ENCODE assay signal across 23 cellular contexts in the genomic region with DNA sequence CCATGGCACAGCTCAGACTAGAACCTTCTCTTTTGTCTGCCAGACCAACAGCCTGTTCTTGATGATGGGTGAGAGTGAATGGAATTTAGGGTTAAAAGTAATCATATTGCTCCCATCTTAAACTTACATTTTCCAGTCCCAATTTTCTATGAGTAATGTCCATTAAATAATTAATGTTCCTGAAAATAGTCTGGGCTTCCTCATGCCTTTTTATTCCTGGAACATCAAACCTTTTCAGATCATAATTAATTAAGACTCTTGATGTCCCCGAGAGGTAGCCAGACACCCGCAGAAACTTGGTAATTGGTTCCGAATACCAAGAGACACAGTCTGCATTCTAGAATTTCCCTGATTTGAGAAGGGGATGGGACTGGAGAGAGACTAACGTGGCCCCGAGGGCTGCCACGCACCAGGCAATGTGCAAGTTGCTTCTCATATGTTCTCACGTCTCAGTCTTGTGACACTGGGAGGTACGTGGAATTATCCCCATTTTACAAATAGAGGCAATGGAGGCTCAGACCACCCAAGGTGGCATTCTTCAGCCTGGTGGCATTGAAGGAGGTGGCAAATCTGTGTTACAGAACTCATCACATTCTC.
"Had no signal": no experiment of that assay in that cellular context is flagged by ENCODE, and none has a peak within 500 bp of the region (broad histone marks: within the 10 kb centered on the region; RNA-seq: fewer than 3 reads in every experiment).

No MANE protein-coding gene starts in this region.

- H3K9me3 ChIP-seq: colonic mucosa, gastrocnemius medialis, testis had no signal

- H3K9ac ChIP-seq: neural progenitor cell, parathyroid adenoma had no signal

- FAIRE-seq: endometrium, keratinocyte had no signal

- ATAC-seq: effector memory CD8-positive, alpha-beta T cell; gastrocnemius medialis; left lobe of liver; naive thymus-derived CD4-positive, alpha-beta T cell; right cardiac atrium; stimulated activated memory B cell treated with anti-CD40 and anti-IgM and Interleukin-4, amounts not matched to agents 10 μg/mL and 1 μg/mL and 100 μg/mL, for 72 hours; stimulated activated naive CD8-positive, alpha-beta T cell treated with anti-CD3 and anti-CD28 coated beads, Interleukin-15, Interleukin-2, amounts not matched to agents 100 U/mL and 50 U/mL, for 24 hours had no signal

- H3K79me2 ChIP-seq: parathyroid adenoma had no signal

- DNase-seq: colonic mucosa; dermis blood vessel endothelial cell; effector memory CD8-positive, alpha-beta T cell; foreskin fibroblast; gastrocnemius medialis; mesenchymal stem cell; midbrain; naive thymus-derived CD4-positive, alpha-beta T cell; right cardiac atrium; spleen; stimulated activated CD4-positive, alpha-beta T cell treated with anti-CD3 and anti-CD28 coated beads, Interleukin-4, amount 100 ng/mL, for 4 hours; stimulated activated naive CD8-positive, alpha-beta T cell treated with anti-CD3 and anti-CD28 coated beads, Interleukin-15, Interleukin-2, amounts not matched to agents 100 U/mL and 50 U/mL, for 24 hours; substantia nigra; testis; tibial artery had no signal

- H3K27ac ChIP-seq: colonic mucosa, gastrocnemius medialis, neural progenitor cell, parathyroid adenoma, skin epidermis, spleen, testis, tibial artery had no signal

- H3K36me3 ChIP-seq: colonic mucosa, gastrocnemius medialis, neural progenitor cell, spleen, tibial artery had no signal

- H3K27me3 ChIP-seq: colonic mucosa, neural progenitor cell, testis had no signal

- H3K4me1 ChIP-seq: colonic mucosa, gastrocnemius medialis, neural progenitor cell, parathyroid adenoma, testis, tibial artery had no signal

- H3K4me3 ChIP-seq: colonic mucosa, gastrocnemius medialis, lung, neural progenitor cell, skin epidermis, spleen, testis, tibial artery had no signal

- H2AFZ ChIP-seq: neural progenitor cell, parathyroid adenoma had no signal

- H3K4me2 ChIP-seq: neural progenitor cell had no signal
